ENCODE assay signal across 10 cellular contexts in genomic region chr10:99870051-99870730, GRCh38.
DNase-seq lines count a peak whose midpoint lies in the region; ATAC-seq and TF ChIP-seq lines count a peak whose summit lies in the region.
"Had no signal": no experiment of that assay in that cellular context is flagged by ENCODE, and none has a peak within 500 bp of the region (broad histone marks: within the 10 kb centered on the region; RNA-seq: fewer than 3 reads in every experiment).

No MANE protein-coding gene starts in this region.

- peaks cover 22% of the 10 kb centered on the region for H3K9me3 Mint-ChIP-seq in activated CD4-positive, alpha-beta T cell treated with anti-CD3 and anti-CD28 coated beads, Interleukin-2, amount 10 ng/mL, durations not matched to agents 24 days and 14 days
- H3K9me3 Mint-ChIP-seq in central memory CD8-positive, alpha-beta T cell, result peaks cover 12% of the 10 kb centered on the region
- H3K9me3 Mint-ChIP-seq in stimulated activated naive CD8-positive, alpha-beta T cell treated with anti-CD3 and anti-CD28 coated beads, Interleukin-15, Interleukin-2, amounts not matched to agents 100 ng/mL and 50 ng/mL, for 24 hours, result peaks cover 17% of the 10 kb centered on the region

- peaks cover 11% of the 10 kb centered on the region for H3K4me1 Mint-ChIP-seq in activated CD4-positive, alpha-beta T cell treated with anti-CD3 and anti-CD28 coated beads, Interleukin-2, amount 10 ng/mL, durations not matched to agents 24 days and 14 days
- peaks cover 10% of the 10 kb centered on the region for H3K4me1 Mint-ChIP-seq in central memory CD8-positive, alpha-beta T cell
- H3K4me1 Mint-ChIP-seq in stimulated activated naive CD8-positive, alpha-beta T cell treated with anti-CD3 and anti-CD28 coated beads, Interleukin-15, Interleukin-2, amounts not matched to agents 100 ng/mL and 50 ng/mL, for 24 hours (ENCODE audit: low read depth), result peaks cover 24% of the 10 kb centered on the region

- no peak overlapping the region for H3K27ac ChIP-seq in RWPE1
- H3K27ac ChIP-seq in Peyer's patch, result no peak overlapping the region
- H3K27ac ChIP-seq in body of pancreas, result no peak overlapping the region

- ATAC-seq in activated CD4-positive, CD25-positive, alpha-beta regulatory T cell treated with anti-CD3 and anti-CD28 coated beads, Interleukin-2, amount 50 U/mL, for 24 hours, result peak; percentile 98 to 99
- peak; percentile 95 for ATAC-seq in central memory CD8-positive, alpha-beta T cell (replicated peaks; ENCODE audit: extremely low read depth, poor library complexity, severe bottlenecking)
- ATAC-seq in body of pancreas, result no peak

- no peaks in the 10 kb centered on the region for H3K9me3 ChIP-seq in Peyer's patch
- no peaks in the 10 kb centered on the region for H3K9me3 ChIP-seq in body of pancreas

- H3K4me3 Mint-ChIP-seq in activated CD4-positive, alpha-beta T cell treated with anti-CD3 and anti-CD28 coated beads, Interleukin-2, amount 10 ng/mL, durations not matched to agents 24 days and 14 days, result peak overlapping the region; percentile 61
- H3K4me3 Mint-ChIP-seq in central memory CD8-positive, alpha-beta T cell, result peak overlapping the region; percentile 56
- H3K4me3 Mint-ChIP-seq in stimulated activated naive CD8-positive, alpha-beta T cell treated with anti-CD3 and anti-CD28 coated beads, Interleukin-15, Interleukin-2, amounts not matched to agents 100 ng/mL and 50 ng/mL, for 24 hours, result peak overlapping the region; percentile 60

- peak overlapping the region; percentile 71 for H3K27ac Mint-ChIP-seq in activated CD4-positive, alpha-beta T cell treated with anti-CD3 and anti-CD28 coated beads, Interleukin-2, amount 10 ng/mL, durations not matched to agents 24 days and 14 days
- H3K27ac Mint-ChIP-seq in central memory CD8-positive, alpha-beta T cell (ENCODE audit: low read depth), result no peak overlapping the region
- H3K27ac Mint-ChIP-seq in stimulated activated naive CD8-positive, alpha-beta T cell treated with anti-CD3 and anti-CD28 coated beads, Interleukin-15, Interleukin-2, amounts not matched to agents 100 ng/mL and 50 ng/mL, for 24 hours, result peak overlapping the region; percentile 81

- H3K36me3 ChIP-seq in Peyer's patch (peaks cover 0 to 4% (median 0%) of the 10 kb centered on the region in 3 donors), body of pancreas (replicated peaks in 1 of 2; ENCODE audit: insufficient read depth in 1 of 2, low read depth in 2 of 2) (no peaks in the 10 kb centered on the region)

- H3K4me3 ChIP-seq in Peyer's patch (no peak overlapping the region), body of pancreas (no peak overlapping the region)

- intact Hi-C loops in activated CD4-positive, alpha-beta T cell treated with anti-CD3 and anti-CD28 coated beads, Interleukin-2, amount 10 ng/mL, durations not matched to agents 24 days and 14 days (cut with micrococcal nuclease), result loop anchor here (1.0 kb wide), 1 partner anchor 139 kb away; the partner anchor contains the start of gene DNMBP
- intact Hi-C loops in body of pancreas (cut with DNase I), result no loop called here

- TF ChIP-seq CTCF in RWPE1 (conservative IDR thresholded peaks at IDR 0.05; ENCODE audit: low read depth) (no peak), Peyer's patch (IDR thresholded peaks at IDR 0.05) (no peak), body of pancreas (IDR thresholded peaks at IDR 0.05) (no peak)

- CTCF ChIA-PET in RWPE1 (lab: Yijun Ruan, JAX), result interaction anchor here (0.6 to 0.7 kb wide), 3 partner anchors 22 to 458 kb away, joined by 3 read pairs; no protein-coding TSS in a partner anchor

- H3K36me3 Mint-ChIP-seq in activated CD4-positive, alpha-beta T cell treated with anti-CD3 and anti-CD28 coated beads, Interleukin-2, amount 10 ng/mL, durations not matched to agents 24 days and 14 days (ENCODE audit: low read depth), result no peaks in the 10 kb centered on the region
- H3K36me3 Mint-ChIP-seq in central memory CD8-positive, alpha-beta T cell (ENCODE audit: insufficient read depth), result peaks cover 1% of the 10 kb centered on the region
- H3K36me3 Mint-ChIP-seq in stimulated activated naive CD8-positive, alpha-beta T cell treated with anti-CD3 and anti-CD28 coated beads, Interleukin-15, Interleukin-2, amounts not matched to agents 100 ng/mL and 50 ng/mL, for 24 hours (ENCODE audit: low read depth), result peaks cover 11% of the 10 kb centered on the region

- POLR2A ChIA-PET in RWPE1 (lab: Yijun Ruan, JAX; ENCODE audit: low non-redundant PET), result no interaction called here

- WGBS in body of pancreas, 2 donors, result 61 to 72% methylated on average over 8 of the region's 8 CpGs

- TF ChIP-seq POLR2A in Peyer's patch (IDR thresholded peaks at IDR 0.05) (no peak), body of pancreas (IDR thresholded peaks at IDR 0.05) (no peak)

- DNase-seq in activated CD4-positive, CD25-positive, alpha-beta regulatory T cell treated with anti-CD3 and anti-CD28 coated beads, Interleukin-2, amount 50 U/mL, for 72 hours, result no peak
- peak; percentile 75 for DNase-seq in activated CD4-positive, alpha-beta T cell treated with anti-CD3 and anti-CD28 coated beads, Interleukin-2, amount 10 ng/mL, durations not matched to agents 24 days and 14 days
- DNase-seq in central memory CD8-positive, alpha-beta T cell (ENCODE audit: low spot score in 2 of 2), result no peak
- DNase-seq in RWPE1 (ENCODE audit: low spot score), result no peak
- DNase-seq in Peyer's patch, result no peak
- no peak for DNase-seq in body of pancreas
- DNase-seq: 8988T, occipital lobe had no signal

- no peaks in the 10 kb centered on the region for H3K4me1 ChIP-seq in Peyer's patch
- peaks cover 15% of the 10 kb centered on the region for H3K4me1 ChIP-seq in body of pancreas

- H3K27me3 ChIP-seq in Peyer's patch, result no peaks in the 10 kb centered on the region
- H3K27me3 ChIP-seq in body of pancreas, result no peaks in the 10 kb centered on the region

- H3K27me3 Mint-ChIP-seq in activated CD4-positive, alpha-beta T cell treated with anti-CD3 and anti-CD28 coated beads, Interleukin-2, amount 10 ng/mL, durations not matched to agents 24 days and 14 days, result peaks cover 81% of the 10 kb centered on the region
- H3K27me3 Mint-ChIP-seq in central memory CD8-positive, alpha-beta T cell, result peaks cover 91% of the 10 kb centered on the region
- peaks cover 80% of the 10 kb centered on the region for H3K27me3 Mint-ChIP-seq in stimulated activated naive CD8-positive, alpha-beta T cell treated with anti-CD3 and anti-CD28 coated beads, Interleukin-15, Interleukin-2, amounts not matched to agents 100 ng/mL and 50 ng/mL, for 24 hours
